In the genomic region with DNA sequence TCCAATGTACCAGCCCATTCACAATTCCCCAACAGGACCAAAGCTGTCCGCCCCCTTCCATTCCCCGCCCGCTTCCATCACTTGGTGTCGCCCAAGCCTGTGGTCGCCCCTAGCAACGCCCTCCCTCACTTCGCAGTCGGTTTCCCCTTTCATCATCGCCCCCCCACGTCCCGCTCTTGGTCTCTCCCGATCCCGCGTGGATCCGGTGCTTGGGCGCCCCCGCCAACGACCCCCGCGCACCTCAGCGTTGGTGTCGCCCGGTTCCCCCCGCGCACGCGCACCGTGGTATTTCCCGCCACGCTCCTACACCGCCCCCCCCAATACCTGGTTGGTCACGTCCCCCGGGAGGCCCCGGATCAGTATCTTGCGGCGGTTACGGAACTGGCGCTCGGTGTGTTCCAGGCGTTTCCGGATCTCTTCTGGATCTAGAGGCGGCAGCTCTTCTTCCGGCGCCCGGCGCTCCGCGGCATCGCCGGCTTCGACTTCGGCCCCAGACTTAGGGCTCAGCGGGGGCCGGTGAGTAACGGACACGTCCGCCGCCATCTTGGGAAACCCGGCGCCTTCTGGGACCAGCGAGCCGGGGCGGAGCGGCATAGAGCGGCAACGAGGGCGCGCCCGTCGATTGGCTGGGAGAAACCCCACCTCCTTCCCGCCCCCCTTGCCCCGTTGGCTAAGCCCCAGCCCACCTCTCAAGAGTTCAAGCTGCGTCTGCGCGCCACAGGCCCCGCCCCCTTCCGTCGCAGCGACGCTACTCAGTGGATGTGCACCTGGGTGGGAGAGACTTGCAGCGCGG, we compare ENCODE assay signal across 1 cellular context.
A peak's percentile ranks its signal among the peaks of the same experiment; 100 is the strongest.
TF ChIP-seq lines count a peak whose summit lies in the region.

RAVER1 (minus strand) TSS at position 565 of the 793 bp plus-strand sequence; CDS start at position 543, 22 bp downstream.

TF ChIP-seq in HepG2, 621 proteins besides CTCF, POLR2A, EP300 and RAD21 (continued from another document and continues in another):
- TF ChIP-seq ZBTB39 (CRISPR knock-in tag; IDR thresholded peaks at IDR 0.05) (no peak), ZNF367 (CRISPR knock-in tag; IDR thresholded peaks at IDR 0.05; ENCODE audit: borderline replicate concordance) (no peak), ZNF124 (CRISPR knock-in tag; IDR thresholded peaks at IDR 0.05) (peak; percentile 74; the same call in 1 of the 2 replicates), ZNF737 (CRISPR knock-in tag; IDR thresholded peaks at IDR 0.05; ENCODE audit: borderline replicate concordance) (no peak), ZBTB14 (CRISPR knock-in tag; IDR thresholded peaks at IDR 0.05) (peak; percentile 60), ZNF362 (CRISPR knock-in tag; IDR thresholded peaks at IDR 0.05; ENCODE audit: borderline replicate concordance) (no peak), MAFF (IDR thresholded peaks at IDR 0.05; ENCODE audit: low read depth, low read length) (no peak), ZNF296 (CRISPR knock-in tag; conservative IDR thresholded peaks at IDR 0.05) (no peak), ZNF329 (CRISPR knock-in tag; IDR thresholded peaks at IDR 0.05; ENCODE audit: low read depth) (0 out of 2 replicates have a peak, but pooled peaks have one; percentile 9), ZZZ3 (CRISPR knock-in tag; IDR thresholded peaks at IDR 0.05; ENCODE audit: borderline replicate concordance) (no peak), HMGXB4 (CRISPR knock-in tag; IDR thresholded peaks at IDR 0.05; ENCODE audit: borderline replicate concordance in 1 of 2, low read depth in 1 of 2) (peak in 1 of 2 experiments; percentile 79; a peak in 2 of 4 replicates), ZNF564 (CRISPR knock-in tag; IDR thresholded peaks at IDR 0.05) (peak; percentile 64; the same call in 1 of the 2 replicates), RARG (CRISPR knock-in tag; IDR thresholded peaks at IDR 0.05; ENCODE audit: low read depth) (no peak), ZC3H4 (CRISPR knock-in tag; IDR thresholded peaks at IDR 0.05; ENCODE audit: borderline replicate concordance) (no peak), ELF4 (CRISPR knock-in tag; IDR thresholded peaks at IDR 0.05; ENCODE audit: borderline replicate concordance) (no peak), ZNF513 (CRISPR knock-in tag; conservative IDR thresholded peaks at IDR 0.05) (0 out of 2 replicates have a peak, but pooled peaks have one; percentile 28), NFYB (CRISPR knock-in tag; IDR thresholded peaks at IDR 0.05) (peak; percentile 78), STAT6 (CRISPR knock-in tag; IDR thresholded peaks at IDR 0.05; ENCODE audit: borderline replicate concordance) (no peak; the same call in 1 of the 2 replicates), ZNF430 (CRISPR knock-in tag; IDR thresholded peaks at IDR 0.05) (peak; percentile 89; the same call in 1 of the 2 replicates), ZSCAN25 (CRISPR knock-in tag; IDR thresholded peaks at IDR 0.05) (peak; percentile 72), KMT2A (CRISPR knock-in tag; IDR thresholded peaks at IDR 0.05) (no peak), ZMYM2 (CRISPR knock-in tag; IDR thresholded peaks at IDR 0.05) (no peak), MEIS1 (CRISPR knock-in tag; IDR thresholded peaks at IDR 0.05; ENCODE audit: borderline replicate concordance) (peak; percentile 84; the same call in 1 of the 2 replicates), ZBTB38 (CRISPR knock-in tag; IDR thresholded peaks at IDR 0.05) (peak; percentile 14; the same call in 1 of the 2 replicates), ZNF713 (CRISPR knock-in tag; IDR thresholded peaks at IDR 0.05) (no peak), ZNF282 (IDR thresholded peaks at IDR 0.05; ENCODE audit: partially characterized antibody) (no peak), ZNF12 (CRISPR knock-in tag; IDR thresholded peaks at IDR 0.05) (no peak), NCOA5 (CRISPR knock-in tag; IDR thresholded peaks at IDR 0.05) (no peak), GFI1 (CRISPR knock-in tag; IDR thresholded peaks at IDR 0.05; ENCODE audit: borderline replicate concordance) (peak; percentile 52; the same call in 1 of the 2 replicates), ZNF253 (CRISPR knock-in tag; IDR thresholded peaks at IDR 0.05; ENCODE audit: borderline replicate concordance) (no peak), SAP130 (CRISPR knock-in tag; IDR thresholded peaks at IDR 0.05; ENCODE audit: low read depth) (peak; percentile 78), DRAP1 (CRISPR knock-in tag; IDR thresholded peaks at IDR 0.05) (peak; percentile 83), HMGA1 (CRISPR knock-in tag; conservative IDR thresholded peaks at IDR 0.05) (no peak), ZSCAN20 (CRISPR knock-in tag; IDR thresholded peaks at IDR 0.05; ENCODE audit: borderline replicate concordance) (no peak), KDM5A (IDR thresholded peaks at IDR 0.05; ENCODE audit: borderline replicate concordance, low read length) (peak; percentile 79; the same call in 1 of the 2 replicates), ZSCAN9 (CRISPR knock-in tag; IDR thresholded peaks at IDR 0.05; ENCODE audit: borderline replicate concordance) (no peak), NRL (CRISPR knock-in tag; IDR thresholded peaks at IDR 0.05; ENCODE audit: borderline replicate concordance) (peak; percentile 57; the same call in 1 of the 2 replicates), MTA3 (CRISPR knock-in tag; IDR thresholded peaks at IDR 0.05) (no peak), EHMT2 (IDR thresholded peaks at IDR 0.05; ENCODE audit: borderline replicate concordance, low read depth, low read length) (no peak), ZNF572 (CRISPR knock-in tag; IDR thresholded peaks at IDR 0.05) (no peak)
- TF ChIP-seq, protein P1, sequence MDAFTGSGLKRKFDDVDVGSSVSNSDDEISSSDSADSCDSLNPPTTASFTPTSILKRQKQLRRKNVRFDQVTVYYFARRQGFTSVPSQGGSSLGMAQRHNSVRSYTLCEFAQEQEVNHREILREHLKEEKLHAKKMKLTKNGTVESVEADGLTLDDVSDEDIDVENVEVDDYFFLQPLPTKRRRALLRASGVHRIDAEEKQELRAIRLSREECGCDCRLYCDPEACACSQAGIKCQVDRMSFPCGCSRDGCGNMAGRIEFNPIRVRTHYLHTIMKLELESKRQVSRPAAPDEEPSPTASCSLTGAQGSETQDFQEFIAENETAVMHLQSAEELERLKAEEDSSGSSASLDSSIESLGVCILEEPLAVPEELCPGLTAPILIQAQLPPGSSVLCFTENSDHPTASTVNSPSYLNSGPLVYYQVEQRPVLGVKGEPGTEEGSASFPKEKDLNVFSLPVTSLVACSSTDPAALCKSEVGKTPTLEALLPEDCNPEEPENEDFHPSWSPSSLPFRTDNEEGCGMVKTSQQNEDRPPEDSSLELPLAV (CRISPR knock-in tag; conservative IDR thresholded peaks at IDR 0.05; ENCODE audit: low read depth), result 0 out of 2 replicates have a peak, but pooled peaks have one; percentile 33
- TF ChIP-seq, protein P2, sequence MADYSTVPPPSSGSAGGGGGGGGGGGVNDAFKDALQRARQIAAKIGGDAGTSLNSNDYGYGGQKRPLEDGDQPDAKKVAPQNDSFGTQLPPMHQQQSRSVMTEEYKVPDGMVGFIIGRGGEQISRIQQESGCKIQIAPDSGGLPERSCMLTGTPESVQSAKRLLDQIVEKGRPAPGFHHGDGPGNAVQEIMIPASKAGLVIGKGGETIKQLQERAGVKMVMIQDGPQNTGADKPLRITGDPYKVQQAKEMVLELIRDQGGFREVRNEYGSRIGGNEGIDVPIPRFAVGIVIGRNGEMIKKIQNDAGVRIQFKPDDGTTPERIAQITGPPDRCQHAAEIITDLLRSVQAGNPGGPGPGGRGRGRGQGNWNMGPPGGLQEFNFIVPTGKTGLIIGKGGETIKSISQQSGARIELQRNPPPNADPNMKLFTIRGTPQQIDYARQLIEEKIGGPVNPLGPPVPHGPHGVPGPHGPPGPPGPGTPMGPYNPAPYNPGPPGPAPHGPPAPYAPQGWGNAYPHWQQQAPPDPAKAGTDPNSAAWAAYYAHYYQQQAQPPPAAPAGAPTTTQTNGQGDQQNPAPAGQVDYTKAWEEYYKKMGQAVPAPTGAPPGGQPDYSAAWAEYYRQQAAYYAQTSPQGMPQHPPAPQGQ (CRISPR knock-in tag; IDR thresholded peaks at IDR 0.05; ENCODE audit: borderline replicate concordance), result no peak
- TF ChIP-seq, protein P3, sequence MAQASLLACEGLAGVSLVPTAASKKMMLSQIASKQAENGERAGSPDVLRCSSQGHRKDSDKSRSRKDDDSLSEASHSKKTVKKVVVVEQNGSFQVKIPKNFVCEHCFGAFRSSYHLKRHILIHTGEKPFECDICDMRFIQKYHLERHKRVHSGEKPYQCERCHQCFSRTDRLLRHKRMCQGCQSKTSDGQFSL (CRISPR knock-in tag; IDR thresholded peaks at IDR 0.05), result peak; percentile 98
